Comparison of ENCODE assay signal across 8 cellular contexts in the genomic region with DNA sequence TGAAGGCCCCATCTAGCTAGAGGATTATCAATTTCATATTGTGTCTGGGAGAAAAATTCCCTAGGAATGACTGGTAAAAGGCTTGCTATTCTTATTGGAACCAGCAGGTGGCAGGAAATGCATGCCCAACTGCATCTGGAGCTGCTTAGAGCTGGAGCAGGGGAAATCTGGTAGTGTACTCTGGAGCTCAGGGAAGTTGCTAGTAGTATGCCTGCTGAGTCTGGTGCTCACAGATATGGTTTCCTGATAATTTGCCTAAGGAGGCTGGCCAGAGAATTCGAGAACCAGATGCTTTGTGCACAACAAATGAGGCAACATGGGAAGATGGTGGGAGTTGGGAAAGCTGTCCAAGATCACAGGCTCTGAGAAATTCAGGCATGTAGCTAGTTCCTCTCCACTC. TPM values are rescaled to one million over a fixed set of nuclear protein-coding genes. Genes with fewer than 3 reads are reported as not detected.
DNase-seq lines count a peak whose midpoint lies in the region; ATAC-seq and TF ChIP-seq lines count a peak whose summit lies in the region.

No MANE protein-coding gene starts in this region.

- no peaks in the 10 kb centered on the region for H3K27me3 Mint-ChIP-seq in H9 (ENCODE audit: low read depth)

- H3K4me1 Mint-ChIP-seq in H9 = peaks cover 2% of the 10 kb centered on the region in 2 experiments

- no peak overlapping the region for H4K5ac ChIP-seq in H9 (ENCODE audit: insufficient read length, low read depth, low read length)

- no peaks in the 10 kb centered on the region for H3K79me1 ChIP-seq in H9 (ENCODE audit: insufficient read depth, low read depth, low read length, poor library complexity, severe bottlenecking)

- no peak overlapping the region for H2BK15ac ChIP-seq in H9 (ENCODE audit: low read depth, low read length)

- no peak overlapping the region for H2BK5ac ChIP-seq in H9 (ENCODE audit: insufficient read length, low read length)

- H2AFZ ChIP-seq in H9 (ENCODE audit: low read length) = no peak overlapping the region

- peak; percentile 34 for DNase-seq in stimulated activated CD4-positive, alpha-beta T cell treated with anti-CD3 and anti-CD28 coated beads, Interleukin-15, amount 100 ng/mL, for 24 hours
- DNase-seq in stimulated activated CD4-positive, alpha-beta T cell treated with anti-CD3 and anti-CD28 coated beads, Interleukin-12 subunit alpha, Interleukin-12 subunit beta, amount 100 ng/mL, for 4 hours = no peak
- peak; percentile 54 for DNase-seq in H9
- peak; percentile 13 for DNase-seq in NCI-H146 treated with DMSO at 0.1 percent for 48 hours (lab: John Stamatoyannopoulos, UW; ENCODE audit: unreplicated experiment)
- peak; percentile 21 for DNase-seq in T-helper 9 cell
- peak; percentile 64 for DNase-seq in mucosa of gallbladder (ENCODE audit: low spot score)
- no peak for DNase-seq in NCI-H1048 (lab: John Stamatoyannopoulos, UW)

- no peak overlapping the region for H3K56ac ChIP-seq in H9 (ENCODE audit: insufficient read length, low read depth, low read length)

- no peak overlapping the region for H2AK5ac ChIP-seq in H9 (ENCODE audit: insufficient read length, low read length)

- WGBS in H9 (ENCODE audit: extremely low coverage, insufficient read length, low lambda C conversion rate) = no CpG with 5 or more reads among the region's 1 CpG

- no peak overlapping the region for H3K14ac ChIP-seq in H9 (ENCODE audit: insufficient read depth, low read length)

- H3K9me3 Mint-ChIP-seq in H9 = peaks cover 4 to 5% of the 10 kb centered on the region in 2 experiments; a peak in 4 of 5 replicates

- H3K4ac ChIP-seq in H9 (ENCODE audit: low read depth, low read length) = no peak overlapping the region

- H3K4me3 Mint-ChIP-seq in H9 = no peak overlapping the region

- ATAC-seq in esophagus mucosa = peak; percentile 85

- no peak overlapping the region for H3K23ac ChIP-seq in H9 (ENCODE audit: insufficient read length, low read depth, low read length)

- no peaks in the 10 kb centered on the region for H3K9me3 ChIP-seq in H9 (ENCODE audit: control insufficient read depth, low read depth, low read length)

- no peak overlapping the region for H3K4me2 ChIP-seq in H9 (ENCODE audit: insufficient read depth, insufficient read length, low read length)

- H3K4me1 ChIP-seq in H9 (ENCODE audit: insufficient read depth, low read length) = no peaks in the 10 kb centered on the region

- H3K9ac ChIP-seq in H9 (ENCODE audit: extremely low read depth, insufficient read length, low read length) = no peak overlapping the region

- H2BK120ac ChIP-seq in H9 (ENCODE audit: low read depth, low read length, poor library complexity, severe bottlenecking) = no peak overlapping the region

- H4K91ac ChIP-seq in H9 (ENCODE audit: insufficient read length, low read depth, low read length) = no peak overlapping the region

- TF ChIP-seq CTCF in H9 (conservative IDR thresholded peaks at IDR 0.05) = peak; percentile 93

- no peaks in the 10 kb centered on the region for H3K23me2 ChIP-seq in H9 (ENCODE audit: insufficient read length, low read depth, low read length, poor library complexity, severe bottlenecking)

- no peaks in the 10 kb centered on the region; the same call in 1 of the 2 replicates for H3K27me3 ChIP-seq in H9 (ENCODE audit: insufficient read depth, low read length)

- no peak overlapping the region for H2BK20ac ChIP-seq in H9 (ENCODE audit: low read depth, low read length, poor library complexity, severe bottlenecking)

- H3K79me2 ChIP-seq in H9 (ENCODE audit: insufficient read depth, low read length) = no peaks in the 10 kb centered on the region

- no peak overlapping the region for H4K8ac ChIP-seq in H9 (replicated peaks; ENCODE audit: insufficient read length, low read depth, low read length)

- H3K18ac ChIP-seq in H9 (ENCODE audit: insufficient read length, low read depth, low read length) = no peak overlapping the region

- no peaks in the 10 kb centered on the region for H4K20me1 ChIP-seq in H9 (ENCODE audit: control insufficient read depth, insufficient read depth, insufficient read length)

- H3T11ph ChIP-seq in H9 (ENCODE audit: low read length) = no peak overlapping the region

- no peak overlapping the region for H3K27ac Mint-ChIP-seq in H9

- H2BK12ac ChIP-seq in H9 (ENCODE audit: insufficient read length, low read depth, low read length) = no peak overlapping the region

- H3K36me3 Mint-ChIP-seq in H9 (ENCODE audit: insufficient read depth in 1 of 3, low read depth in 3 of 3) = peaks cover 15 to 27% (median 26%) of the 10 kb centered on the region in 3 experiments; a peak in 5 of 7 replicates

- no peak overlapping the region for H3K27ac ChIP-seq in H9 (ENCODE audit: insufficient read length, low read depth, low read length)

RNA-seq across cellular contexts. Expression of a gene that starts 53.7 kb away (rescaled TPM):
- total RNA-seq in H9 (2021) (439 and 448 TPM in 2 replicates), esophagus mucosa (146 TPM), mucosa of gallbladder (135 TPM)

Comparison
In these comparisons a context has a peak if more than half of its experiments do, and no peak if none do; other contexts are left out.
1. DNase-seq: peak in stimulated activated CD4-positive, alpha-beta T cell treated with anti-CD3 and anti-CD28 coated beads, Interleukin-15, amount 100 ng/mL, for 24 hours (single experiment), H9 (single experiment), NCI-H146 treated with DMSO at 0.1 percent for 48 hours (single experiment), T-helper 9 cell (single experiment) and mucosa of gallbladder (single experiment); none in stimulated activated CD4-positive, alpha-beta T cell treated with anti-CD3 and anti-CD28 coated beads, Interleukin-12 subunit alpha, Interleukin-12 subunit beta, amount 100 ng/mL, for 4 hours (single experiment) and NCI-H1048 (single experiment).